31 cellular contexts compared by ENCODE assay signal in the genomic region with DNA sequence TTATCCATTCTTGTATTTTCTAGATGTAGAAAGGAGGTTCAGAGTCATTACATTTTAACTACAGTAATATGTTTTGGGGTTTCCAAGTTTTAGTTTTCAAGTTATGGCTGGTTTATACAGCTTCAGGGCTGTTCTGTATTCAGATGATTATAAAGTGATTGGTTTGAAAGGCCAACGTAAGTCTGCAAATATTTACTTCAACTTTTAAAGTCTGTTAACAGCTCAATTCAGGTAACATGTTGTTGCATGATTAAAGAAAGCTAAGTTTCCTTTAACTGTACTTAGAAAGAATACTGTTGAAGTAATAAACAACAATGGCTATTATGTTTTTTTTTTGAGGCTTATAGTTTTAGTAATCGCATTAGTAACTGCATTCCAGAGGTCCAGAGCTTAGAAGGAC.
"Had no signal": no experiment of that assay in that cellular context is flagged by ENCODE, and none has a peak within 500 bp of the region (broad histone marks: within the 10 kb centered on the region; RNA-seq: fewer than 3 reads in every experiment).

No MANE protein-coding gene starts in this region.

- H3K27ac Mint-ChIP-seq: activated CD4-positive, alpha-beta T cell treated with anti-CD3 and anti-CD28 coated beads for 36 hours; activated CD8-positive, alpha-beta T cell treated with anti-CD3 and anti-CD28 coated beads, Interleukin-2, amount 10 ng/mL, durations not matched to agents 7 days and 5 days; activated T-cell treated with anti-CD3 and anti-CD28 coated beads, Interleukin-2, amount 50 U/mL, for 72 hours; effector memory CD8-positive, alpha-beta T cell; memory B cell; naive thymus-derived CD8-positive, alpha-beta T cell; neural progenitor cell; stimulated activated naive B cell treated with anti-CD40 and anti-IgM and Interleukin-4, amounts not matched to agents 10 μg/mL and 1 μg/mL and 100 μg/mL, for 72 hours had no signal

- H3K4me1 Mint-ChIP-seq: memory B cell; naive thymus-derived CD8-positive, alpha-beta T cell; neural progenitor cell; stimulated activated naive B cell treated with anti-CD40 and anti-IgM and Interleukin-4, amounts not matched to agents 10 μg/mL and 1 μg/mL and 100 μg/mL, for 72 hours had no signal

- H3K4me3 ChIP-seq: cardiac muscle cell, esophagus muscularis mucosa, gastrocnemius medialis, neural progenitor cell, skin epidermis, stomach, thyroid gland, upper lobe of left lung, vagina had no signal

- H2AFZ ChIP-seq: neural progenitor cell had no signal

- H3K36me3 Mint-ChIP-seq: activated naive CD4-positive, alpha-beta T cell treated with anti-CD3 and anti-CD28 coated beads, Interleukin-2, amount 50 U/mL, for 72 hours; memory B cell; naive thymus-derived CD8-positive, alpha-beta T cell; neural progenitor cell; stimulated activated naive B cell treated with anti-CD40 and anti-IgM and Interleukin-4, amounts not matched to agents 10 μg/mL and 1 μg/mL and 100 μg/mL, for 72 hours had no signal

- H3K9me3 Mint-ChIP-seq: activated naive CD4-positive, alpha-beta T cell treated with anti-CD3 and anti-CD28 coated beads, Interleukin-2, amount 50 U/mL, for 72 hours; activated T-cell treated with anti-CD3 and anti-CD28 coated beads, Interleukin-2, amount 50 U/mL, for 72 hours; effector memory CD8-positive, alpha-beta T cell; memory B cell; naive thymus-derived CD8-positive, alpha-beta T cell; neural progenitor cell; stimulated activated naive B cell treated with anti-CD40 and anti-IgM and Interleukin-4, amounts not matched to agents 10 μg/mL and 1 μg/mL and 100 μg/mL, for 72 hours had no signal

- ATAC-seq: activated CD4-positive, alpha-beta T cell treated with anti-CD3 and anti-CD28 coated beads for 36 hours; activated CD8-positive, alpha-beta T cell treated with anti-CD3 and anti-CD28 coated beads, Interleukin-2, amount 10 ng/mL, durations not matched to agents 7 days and 5 days; activated naive CD4-positive, alpha-beta T cell treated with anti-CD3 and anti-CD28 coated beads, Interleukin-2, amount 50 U/mL, for 72 hours; activated T-cell treated with anti-CD3 and anti-CD28 coated beads, Interleukin-2, amount 50 U/mL, for 72 hours; effector memory CD8-positive, alpha-beta T cell; gastrocnemius medialis; left cardiac atrium; naive thymus-derived CD8-positive, alpha-beta T cell; sciatic nerve; stimulated activated naive B cell treated with anti-CD40 and anti-IgM and Interleukin-4, amounts not matched to agents 10 μg/mL and 1 μg/mL and 100 μg/mL, for 72 hours had no signal

- H3K4me2 ChIP-seq: neural progenitor cell had no signal

- H3K4me1 ChIP-seq: esophagus muscularis mucosa, gastrocnemius medialis, neural progenitor cell, thyroid gland, upper lobe of left lung, vagina had no signal

- H3K9me3 ChIP-seq: esophagus muscularis mucosa, gastrocnemius medialis, stomach, thyroid gland, upper lobe of left lung, vagina had no signal

- H3K9ac ChIP-seq: neural progenitor cell had no signal

- H3K27me3 ChIP-seq: cardiac muscle cell, esophagus muscularis mucosa, gastrocnemius medialis, neural progenitor cell, stomach, thyroid gland, upper lobe of left lung, vagina had no signal

- H3K36me3 ChIP-seq: cardiac muscle cell, esophagus muscularis mucosa, gastrocnemius medialis, stomach, thyroid gland, upper lobe of left lung, vagina had no signal

- DNase-seq: activated CD4-positive, alpha-beta T cell treated with anti-CD3 and anti-CD28 coated beads for 36 hours; activated CD4-positive, CD25-positive, alpha-beta regulatory T cell; activated CD8-positive, alpha-beta T cell treated with anti-CD3 and anti-CD28 coated beads, Interleukin-2, amount 10 ng/mL, durations not matched to agents 7 days and 5 days; activated naive CD4-positive, alpha-beta T cell; activated T-cell treated with anti-CD3 and anti-CD28 coated beads for 4 hours; activated T-cell treated with anti-CD3 and anti-CD28 coated beads, Interleukin-2, amount 50 U/mL, for 72 hours; anterior cingulate cortex; cerebellar nuclear complex; cortex of kidney; effector memory CD8-positive, alpha-beta T cell; gastrocnemius medialis; glutamatergic neuron; islet precursor cell; left cardiac atrium; midbrain; naive thymus-derived CD8-positive, alpha-beta T cell; posterior cingulate gyrus; stimulated activated CD4-positive, alpha-beta T cell treated with anti-CD3 and anti-CD28 coated beads, Interleukin-4, amount 100 ng/mL, for 4 hours; stimulated activated naive B cell treated with anti-CD40 and anti-IgM and Interleukin-4, amounts not matched to agents 10 μg/mL and 1 μg/mL and 100 μg/mL, for 72 hours; stomach; T-helper 1 cell; thyroid gland; upper lobe of left lung had no signal

- H3K27ac ChIP-seq: cardiac muscle cell, esophagus muscularis mucosa, gastrocnemius medialis, neural progenitor cell, stomach, thyroid gland, upper lobe of left lung, vagina had no signal

- H3K4me3 Mint-ChIP-seq: activated CD4-positive, alpha-beta T cell treated with anti-CD3 and anti-CD28 coated beads for 36 hours; activated CD8-positive, alpha-beta T cell treated with anti-CD3 and anti-CD28 coated beads, Interleukin-2, amount 10 ng/mL, durations not matched to agents 7 days and 5 days; activated T-cell treated with anti-CD3 and anti-CD28 coated beads, Interleukin-2, amount 50 U/mL, for 72 hours; effector memory CD8-positive, alpha-beta T cell; memory B cell; naive thymus-derived CD8-positive, alpha-beta T cell; neural progenitor cell; stimulated activated naive B cell treated with anti-CD40 and anti-IgM and Interleukin-4, amounts not matched to agents 10 μg/mL and 1 μg/mL and 100 μg/mL, for 72 hours had no signal
